In genomic region chr15:96804754-96805153, GRCh38 we compare ENCODE assay signal across 14 cellular contexts.
DNase-seq lines count a peak whose midpoint lies in the region; ATAC-seq and TF ChIP-seq lines count a peak whose summit lies in the region.
"Had no signal": no experiment of that assay in that cellular context is flagged by ENCODE, and none has a peak within 500 bp of the region (broad histone marks: within the 10 kb centered on the region; RNA-seq: fewer than 3 reads in every experiment).

No MANE protein-coding gene starts in this region.

- H3K4me1 ChIP-seq in endodermal cell (ENCODE audit: control insufficient read depth, insufficient read depth, low read length) = no peaks in the 10 kb centered on the region

- H3K27ac Mint-ChIP-seq in endodermal cell = no peak overlapping the region
- H3K27ac Mint-ChIP-seq: B cell; CD4-positive, alpha-beta T cell had no signal

- DNase-seq in NCI-H1417 (lab: John Stamatoyannopoulos, UW) = peak in 2 of 3 experiments; percentile 64 to 90
- DNase-seq in NCI-H69 (lab: John Stamatoyannopoulos, UW) = peak; percentile 37
- DNase-seq in endodermal cell = no peak
- peak; percentile 43 for DNase-seq in retina
- DNase-seq in NCI-H1694 (lab: John Stamatoyannopoulos, UW) = no peak
- DNase-seq in DMS79 (lab: John Stamatoyannopoulos, UW) = no peak
- DNase-seq: C1 segment of cervical spinal cord; Calu3; CD4-positive, alpha-beta T cell; DMS 273 treated with DMSO at 0.1 percent for 48 hours; GM23248 had no signal

- H3K27ac ChIP-seq in endodermal cell (ENCODE audit: low read depth, low read length) = peak overlapping the region; percentile 62
- H3K27ac ChIP-seq: GM23248 had no signal

- no peaks in the 10 kb centered on the region for H3K4me1 Mint-ChIP-seq in endodermal cell
- H3K4me1 Mint-ChIP-seq: B cell had no signal

- H3K9me3 ChIP-seq in endodermal cell (ENCODE audit: control insufficient read depth, low read length) = no peaks in the 10 kb centered on the region

- H3K36me3 ChIP-seq in endodermal cell (ENCODE audit: control insufficient read depth, insufficient read depth, low read length) = no peaks in the 10 kb centered on the region

- H3K27me3 ChIP-seq in endodermal cell (ENCODE audit: control insufficient read depth, insufficient read depth, low read length, poor library complexity, severe bottlenecking) = no peaks in the 10 kb centered on the region

- WGBS in endodermal cell (ENCODE audit: insufficient coverage in 1 of 2, insufficient read length in 1 of 2), 2 experiments = 83 to 97% methylated on average over 1 to 5 of the region's 5 CpGs

- H3K36me3 Mint-ChIP-seq in endodermal cell (ENCODE audit: low read depth) = no peaks in the 10 kb centered on the region

- no peak overlapping the region for H3K4me3 ChIP-seq in endodermal cell (ENCODE audit: low read length)
- H3K4me3 ChIP-seq: GM23248 had no signal

- no peak overlapping the region for H3K9ac ChIP-seq in endodermal cell (ENCODE audit: extremely low read depth, low read length, poor library complexity, severe bottlenecking)
- H3K9ac ChIP-seq: GM23248 had no signal

- no peak overlapping the region for H3K4me3 Mint-ChIP-seq in endodermal cell
- H3K4me3 Mint-ChIP-seq: B cell; CD4-positive, alpha-beta T cell had no signal

- no peak for TF ChIP-seq CTCF in endodermal cell (conservative IDR thresholded peaks at IDR 0.05)

- no peaks in the 10 kb centered on the region for H3K27me3 Mint-ChIP-seq in endodermal cell (ENCODE audit: insufficient read depth)
- H3K27me3 Mint-ChIP-seq: B cell; CD4-positive, alpha-beta T cell had no signal

- ATAC-seq in HG03439 (IDR thresholded peaks at IDR 0.05; ENCODE audit: unreplicated experiment) = no peak
- ATAC-seq: HCT116 had no signal

- no peaks in the 10 kb centered on the region for H3K9me3 Mint-ChIP-seq in endodermal cell

Comparison
In these comparisons a context has a peak if more than half of its experiments do, and no peak if none do; other contexts are left out.
1. DNase-seq: peak in NCI-H1417 (2 of 3), NCI-H69 (single experiment) and retina (single experiment); none in endodermal cell (single experiment), NCI-H1694 (single experiment) and DMS79 (single experiment).